ENCODE assay signal across 16 cellular contexts in the genomic region with DNA sequence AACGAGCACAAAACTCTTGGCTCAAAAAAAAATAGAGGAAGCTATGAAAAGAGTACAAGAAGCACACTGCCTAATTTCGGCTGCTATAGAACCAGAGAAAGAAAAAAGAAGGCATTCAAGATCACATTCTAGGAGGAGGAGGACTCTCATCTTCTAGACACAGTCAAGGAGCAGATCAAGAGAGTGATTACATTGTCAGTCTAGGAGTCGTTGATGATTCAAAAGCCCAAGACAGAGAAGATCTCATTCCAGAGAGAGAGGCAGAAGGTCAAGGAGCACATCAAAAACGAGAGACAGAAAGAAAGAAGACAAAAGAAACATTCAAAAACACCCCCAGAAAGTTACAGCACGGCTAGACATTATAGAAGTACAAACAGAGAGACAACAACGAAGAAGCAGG.
A peak's percentile ranks its signal among the peaks of the same experiment; 100 is the strongest.
DNase-seq lines count a peak whose midpoint lies in the region; ATAC-seq and TF ChIP-seq lines count a peak whose summit lies in the region.
"Had no signal": no experiment of that assay in that cellular context is flagged by ENCODE, and none has a peak within 500 bp of the region (broad histone marks: within the 10 kb centered on the region; RNA-seq: fewer than 3 reads in every experiment).

No MANE protein-coding gene starts in this region.

- no peak overlapping the region for H3K4me3 Mint-ChIP-seq in WTC11
- H3K4me3 Mint-ChIP-seq in dendritic cell treated with granulocyte-macrophage colony-stimulating factor and Interleukin-4, amounts not matched to agents 40 ng/mL and 50 ng/mL, for 4 days, result no peak overlapping the region
- H3K4me3 Mint-ChIP-seq in stimulated activated effector memory CD8-positive, alpha-beta T cell treated with anti-CD3 and anti-CD28 coated beads, Interleukin-12 subunit alpha, Interleukin-12 subunit beta, amount 100 ng/mL, for 72 hours, result no peak overlapping the region
- H3K4me3 Mint-ChIP-seq: CD4-positive, alpha-beta memory T cell had no signal

- POLR2A ChIA-PET in WTC11 (lab: Charles Lee), result no interaction called here

- peaks cover 4% of the 10 kb centered on the region; the same call in 1 of the 2 replicates for H3K9me3 Mint-ChIP-seq in WTC11
- H3K9me3 Mint-ChIP-seq in dendritic cell treated with granulocyte-macrophage colony-stimulating factor and Interleukin-4, amounts not matched to agents 40 ng/mL and 50 ng/mL, for 4 days, result no peaks in the 10 kb centered on the region
- H3K9me3 Mint-ChIP-seq in stimulated activated effector memory CD8-positive, alpha-beta T cell treated with anti-CD3 and anti-CD28 coated beads, Interleukin-12 subunit alpha, Interleukin-12 subunit beta, amount 100 ng/mL, for 72 hours, result no peaks in the 10 kb centered on the region

- intact Hi-C loops in dendritic cell treated with granulocyte-macrophage colony-stimulating factor and Interleukin-4, amounts not matched to agents 40 ng/mL and 50 ng/mL, for 4 days (cut with micrococcal nuclease), result no loop called here

- H3K4me1 Mint-ChIP-seq in WTC11, result no peaks in the 10 kb centered on the region; the same call in 1 of the 2 replicates
- H3K4me1 Mint-ChIP-seq in dendritic cell treated with granulocyte-macrophage colony-stimulating factor and Interleukin-4, amounts not matched to agents 40 ng/mL and 50 ng/mL, for 4 days (ENCODE audit: low read depth), result peaks cover 11% of the 10 kb centered on the region
- no peaks in the 10 kb centered on the region for H3K4me1 Mint-ChIP-seq in stimulated activated effector memory CD8-positive, alpha-beta T cell treated with anti-CD3 and anti-CD28 coated beads, Interleukin-12 subunit alpha, Interleukin-12 subunit beta, amount 100 ng/mL, for 72 hours

- peaks cover 19% of the 10 kb centered on the region for H3K36me3 Mint-ChIP-seq in WTC11
- peaks cover 10% of the 10 kb centered on the region for H3K36me3 Mint-ChIP-seq in dendritic cell treated with granulocyte-macrophage colony-stimulating factor and Interleukin-4, amounts not matched to agents 40 ng/mL and 50 ng/mL, for 4 days (ENCODE audit: low read depth)
- H3K36me3 Mint-ChIP-seq in stimulated activated effector memory CD8-positive, alpha-beta T cell treated with anti-CD3 and anti-CD28 coated beads, Interleukin-12 subunit alpha, Interleukin-12 subunit beta, amount 100 ng/mL, for 72 hours, result no peaks in the 10 kb centered on the region

- DNase-seq in COLO829 (ENCODE audit: low spot score), result peak; percentile 43
- no peak for DNase-seq in WTC11 (ENCODE audit: low spot score)
- no peak for DNase-seq in stimulated activated effector memory CD8-positive, alpha-beta T cell treated with anti-CD3 and anti-CD28 coated beads, Interleukin-12 subunit alpha, Interleukin-12 subunit beta, amount 100 ng/mL, for 72 hours (ENCODE audit: low spot score in 2 of 2)
- no peak for DNase-seq in activated CD4-positive, CD25-positive, alpha-beta regulatory T cell (lab: John Stamatoyannopoulos, UW)
- no peak for DNase-seq in AG20443 (ENCODE audit: low spot score)
- DNase-seq: C1 segment of cervical spinal cord; Caco-2; CD4-positive, alpha-beta memory T cell; DMS 273 treated with DMSO at 0.1 percent for 48 hours; DMS53; DMS79 treated with DMSO at 0.1 percent for 48 hours; GF-D8; H7; HCEC 1CT had no signal

- H3K27ac Mint-ChIP-seq in WTC11, result peak overlapping the region; percentile 0
- H3K27ac Mint-ChIP-seq in dendritic cell treated with granulocyte-macrophage colony-stimulating factor and Interleukin-4, amounts not matched to agents 40 ng/mL and 50 ng/mL, for 4 days, result peak overlapping the region; percentile 5
- peak overlapping the region; percentile 6 for H3K27ac Mint-ChIP-seq in stimulated activated effector memory CD8-positive, alpha-beta T cell treated with anti-CD3 and anti-CD28 coated beads, Interleukin-12 subunit alpha, Interleukin-12 subunit beta, amount 100 ng/mL, for 72 hours

- ATAC-seq in WTC11, result no peak
- no peak for ATAC-seq in stimulated activated effector memory CD8-positive, alpha-beta T cell treated with anti-CD3 and anti-CD28 coated beads, Interleukin-12 subunit alpha, Interleukin-12 subunit beta, amount 100 ng/mL, for 72 hours
- no peak for ATAC-seq in GM21723 (IDR thresholded peaks at IDR 0.05; ENCODE audit: unreplicated experiment)

- no peaks in the 10 kb centered on the region for H3K27me3 Mint-ChIP-seq in WTC11 (ENCODE audit: low read depth)
- H3K27me3 Mint-ChIP-seq in dendritic cell treated with granulocyte-macrophage colony-stimulating factor and Interleukin-4, amounts not matched to agents 40 ng/mL and 50 ng/mL, for 4 days, result no peaks in the 10 kb centered on the region
- H3K27me3 Mint-ChIP-seq: CD4-positive, alpha-beta memory T cell had no signal

- CTCF ChIA-PET in WTC11 (lab: Charles Lee), result interaction anchor here (0.5 kb wide), 1 partner anchor 150 kb away, joined by 3 read pairs; no protein-coding TSS in a partner anchor

- no peak for TF ChIP-seq CTCF in WTC11 (IDR thresholded peaks at IDR 0.05)

TF ChIP-seq in WTC11, 78 proteins besides CTCF, POLR2A, EP300 and RAD21 (continues in another document):
- TF ChIP-seq SP1 (CRISPR knock-in tag; conservative IDR thresholded peaks at IDR 0.05), result no peak
- TF ChIP-seq, protein P1, sequence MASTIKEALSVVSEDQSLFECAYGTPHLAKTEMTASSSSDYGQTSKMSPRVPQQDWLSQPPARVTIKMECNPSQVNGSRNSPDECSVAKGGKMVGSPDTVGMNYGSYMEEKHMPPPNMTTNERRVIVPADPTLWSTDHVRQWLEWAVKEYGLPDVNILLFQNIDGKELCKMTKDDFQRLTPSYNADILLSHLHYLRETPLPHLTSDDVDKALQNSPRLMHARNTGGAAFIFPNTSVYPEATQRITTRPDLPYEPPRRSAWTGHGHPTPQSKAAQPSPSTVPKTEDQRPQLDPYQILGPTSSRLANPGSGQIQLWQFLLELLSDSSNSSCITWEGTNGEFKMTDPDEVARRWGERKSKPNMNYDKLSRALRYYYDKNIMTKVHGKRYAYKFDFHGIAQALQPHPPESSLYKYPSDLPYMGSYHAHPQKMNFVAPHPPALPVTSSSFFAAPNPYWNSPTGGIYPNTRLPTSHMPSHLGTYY (CRISPR knock-in tag; IDR thresholded peaks at IDR 0.05), result no peak
- TF ChIP-seq NR1H2 (CRISPR knock-in tag; IDR thresholded peaks at IDR 0.05), result no peak
- no peak for TF ChIP-seq ATF1 (CRISPR knock-in tag; IDR thresholded peaks at IDR 0.05)
- no peak for TF ChIP-seq CREM (CRISPR knock-in tag; IDR thresholded peaks at IDR 0.05)
- TF ChIP-seq ZNF317 (CRISPR knock-in tag; IDR thresholded peaks at IDR 0.05; ENCODE audit: borderline replicate concordance, low read depth), result no peak
- TF ChIP-seq, protein P2, sequence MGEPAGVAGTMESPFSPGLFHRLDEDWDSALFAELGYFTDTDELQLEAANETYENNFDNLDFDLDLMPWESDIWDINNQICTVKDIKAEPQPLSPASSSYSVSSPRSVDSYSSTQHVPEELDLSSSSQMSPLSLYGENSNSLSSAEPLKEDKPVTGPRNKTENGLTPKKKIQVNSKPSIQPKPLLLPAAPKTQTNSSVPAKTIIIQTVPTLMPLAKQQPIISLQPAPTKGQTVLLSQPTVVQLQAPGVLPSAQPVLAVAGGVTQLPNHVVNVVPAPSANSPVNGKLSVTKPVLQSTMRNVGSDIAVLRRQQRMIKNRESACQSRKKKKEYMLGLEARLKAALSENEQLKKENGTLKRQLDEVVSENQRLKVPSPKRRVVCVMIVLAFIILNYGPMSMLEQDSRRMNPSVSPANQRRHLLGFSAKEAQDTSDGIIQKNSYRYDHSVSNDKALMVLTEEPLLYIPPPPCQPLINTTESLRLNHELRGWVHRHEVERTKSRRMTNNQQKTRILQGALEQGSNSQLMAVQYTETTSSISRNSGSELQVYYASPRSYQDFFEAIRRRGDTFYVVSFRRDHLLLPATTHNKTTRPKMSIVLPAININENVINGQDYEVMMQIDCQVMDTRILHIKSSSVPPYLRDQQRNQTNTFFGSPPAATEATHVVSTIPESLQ (CRISPR knock-in tag; IDR thresholded peaks at IDR 0.05), result no peak
- TF ChIP-seq FOXP1 (CRISPR knock-in tag; IDR thresholded peaks at IDR 0.05; ENCODE audit: borderline replicate concordance), result no peak
- TF ChIP-seq, protein P3, sequence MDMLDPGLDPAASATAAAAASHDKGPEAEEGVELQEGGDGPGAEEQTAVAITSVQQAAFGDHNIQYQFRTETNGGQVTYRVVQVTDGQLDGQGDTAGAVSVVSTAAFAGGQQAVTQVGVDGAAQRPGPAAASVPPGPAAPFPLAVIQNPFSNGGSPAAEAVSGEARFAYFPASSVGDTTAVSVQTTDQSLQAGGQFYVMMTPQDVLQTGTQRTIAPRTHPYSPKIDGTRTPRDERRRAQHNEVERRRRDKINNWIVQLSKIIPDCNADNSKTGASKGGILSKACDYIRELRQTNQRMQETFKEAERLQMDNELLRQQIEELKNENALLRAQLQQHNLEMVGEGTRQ (CRISPR knock-in tag; IDR thresholded peaks at IDR 0.05), result no peak
- TF ChIP-seq SMAD3 (CRISPR knock-in tag; IDR thresholded peaks at IDR 0.05; ENCODE audit: borderline replicate concordance), result no peak
- TF ChIP-seq, protein P4, sequence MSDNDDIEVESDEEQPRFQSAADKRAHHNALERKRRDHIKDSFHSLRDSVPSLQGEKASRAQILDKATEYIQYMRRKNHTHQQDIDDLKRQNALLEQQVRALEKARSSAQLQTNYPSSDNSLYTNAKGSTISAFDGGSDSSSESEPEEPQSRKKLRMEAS (CRISPR knock-in tag; IDR thresholded peaks at IDR 0.05), result no peak
- TF ChIP-seq, protein P5, sequence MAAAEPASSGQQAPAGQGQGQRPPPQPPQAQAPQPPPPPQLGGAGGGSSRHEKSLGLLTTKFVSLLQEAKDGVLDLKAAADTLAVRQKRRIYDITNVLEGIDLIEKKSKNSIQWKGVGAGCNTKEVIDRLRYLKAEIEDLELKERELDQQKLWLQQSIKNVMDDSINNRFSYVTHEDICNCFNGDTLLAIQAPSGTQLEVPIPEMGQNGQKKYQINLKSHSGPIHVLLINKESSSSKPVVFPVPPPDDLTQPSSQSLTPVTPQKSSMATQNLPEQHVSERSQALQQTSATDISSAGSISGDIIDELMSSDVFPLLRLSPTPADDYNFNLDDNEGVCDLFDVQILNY (CRISPR knock-in tag; IDR thresholded peaks at IDR 0.05), result no peak
- no peak for TF ChIP-seq NR2C2 (CRISPR knock-in tag; IDR thresholded peaks at IDR 0.05)
- TF ChIP-seq, protein P6, sequence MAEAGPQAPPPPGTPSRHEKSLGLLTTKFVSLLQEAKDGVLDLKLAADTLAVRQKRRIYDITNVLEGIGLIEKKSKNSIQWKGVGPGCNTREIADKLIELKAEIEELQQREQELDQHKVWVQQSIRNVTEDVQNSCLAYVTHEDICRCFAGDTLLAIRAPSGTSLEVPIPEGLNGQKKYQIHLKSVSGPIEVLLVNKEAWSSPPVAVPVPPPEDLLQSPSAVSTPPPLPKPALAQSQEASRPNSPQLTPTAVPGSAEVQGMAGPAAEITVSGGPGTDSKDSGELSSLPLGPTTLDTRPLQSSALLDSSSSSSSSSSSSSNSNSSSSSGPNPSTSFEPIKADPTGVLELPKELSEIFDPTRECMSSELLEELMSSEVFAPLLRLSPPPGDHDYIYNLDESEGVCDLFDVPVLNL (CRISPR knock-in tag; IDR thresholded peaks at IDR 0.05; ENCODE audit: borderline replicate concordance, low read depth), result no peak
- TF ChIP-seq TEAD4 (CRISPR knock-in tag; IDR thresholded peaks at IDR 0.05), result no peak
